ENCODE assay signal across 1 cellular context in the genomic region with DNA sequence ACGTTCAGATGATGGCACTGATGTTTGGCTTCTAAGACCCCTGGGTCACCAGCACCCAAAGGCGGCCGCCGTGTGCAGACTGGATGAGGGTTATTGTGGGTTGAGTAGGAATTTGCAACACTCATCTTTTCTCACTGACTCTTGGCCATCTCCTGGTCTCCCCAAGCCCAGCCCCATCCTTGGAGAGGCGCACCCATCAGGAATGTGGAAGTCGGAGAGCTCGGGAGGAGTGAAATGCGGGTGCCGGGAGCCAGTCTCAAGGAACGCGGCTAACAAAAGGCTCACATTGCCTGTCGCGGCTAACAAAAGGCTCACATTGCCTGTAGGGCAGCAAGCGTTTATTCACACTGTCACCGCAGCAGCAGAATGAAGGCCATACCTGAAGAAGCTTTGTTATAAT.
TF ChIP-seq lines count a peak whose summit lies in the region.

No MANE protein-coding gene starts in this region.

TF ChIP-seq in GM23338, 12 proteins besides CTCF, POLR2A, EP300 and RAD21 (continued from another document):
- TF ChIP-seq, protein P1, sequence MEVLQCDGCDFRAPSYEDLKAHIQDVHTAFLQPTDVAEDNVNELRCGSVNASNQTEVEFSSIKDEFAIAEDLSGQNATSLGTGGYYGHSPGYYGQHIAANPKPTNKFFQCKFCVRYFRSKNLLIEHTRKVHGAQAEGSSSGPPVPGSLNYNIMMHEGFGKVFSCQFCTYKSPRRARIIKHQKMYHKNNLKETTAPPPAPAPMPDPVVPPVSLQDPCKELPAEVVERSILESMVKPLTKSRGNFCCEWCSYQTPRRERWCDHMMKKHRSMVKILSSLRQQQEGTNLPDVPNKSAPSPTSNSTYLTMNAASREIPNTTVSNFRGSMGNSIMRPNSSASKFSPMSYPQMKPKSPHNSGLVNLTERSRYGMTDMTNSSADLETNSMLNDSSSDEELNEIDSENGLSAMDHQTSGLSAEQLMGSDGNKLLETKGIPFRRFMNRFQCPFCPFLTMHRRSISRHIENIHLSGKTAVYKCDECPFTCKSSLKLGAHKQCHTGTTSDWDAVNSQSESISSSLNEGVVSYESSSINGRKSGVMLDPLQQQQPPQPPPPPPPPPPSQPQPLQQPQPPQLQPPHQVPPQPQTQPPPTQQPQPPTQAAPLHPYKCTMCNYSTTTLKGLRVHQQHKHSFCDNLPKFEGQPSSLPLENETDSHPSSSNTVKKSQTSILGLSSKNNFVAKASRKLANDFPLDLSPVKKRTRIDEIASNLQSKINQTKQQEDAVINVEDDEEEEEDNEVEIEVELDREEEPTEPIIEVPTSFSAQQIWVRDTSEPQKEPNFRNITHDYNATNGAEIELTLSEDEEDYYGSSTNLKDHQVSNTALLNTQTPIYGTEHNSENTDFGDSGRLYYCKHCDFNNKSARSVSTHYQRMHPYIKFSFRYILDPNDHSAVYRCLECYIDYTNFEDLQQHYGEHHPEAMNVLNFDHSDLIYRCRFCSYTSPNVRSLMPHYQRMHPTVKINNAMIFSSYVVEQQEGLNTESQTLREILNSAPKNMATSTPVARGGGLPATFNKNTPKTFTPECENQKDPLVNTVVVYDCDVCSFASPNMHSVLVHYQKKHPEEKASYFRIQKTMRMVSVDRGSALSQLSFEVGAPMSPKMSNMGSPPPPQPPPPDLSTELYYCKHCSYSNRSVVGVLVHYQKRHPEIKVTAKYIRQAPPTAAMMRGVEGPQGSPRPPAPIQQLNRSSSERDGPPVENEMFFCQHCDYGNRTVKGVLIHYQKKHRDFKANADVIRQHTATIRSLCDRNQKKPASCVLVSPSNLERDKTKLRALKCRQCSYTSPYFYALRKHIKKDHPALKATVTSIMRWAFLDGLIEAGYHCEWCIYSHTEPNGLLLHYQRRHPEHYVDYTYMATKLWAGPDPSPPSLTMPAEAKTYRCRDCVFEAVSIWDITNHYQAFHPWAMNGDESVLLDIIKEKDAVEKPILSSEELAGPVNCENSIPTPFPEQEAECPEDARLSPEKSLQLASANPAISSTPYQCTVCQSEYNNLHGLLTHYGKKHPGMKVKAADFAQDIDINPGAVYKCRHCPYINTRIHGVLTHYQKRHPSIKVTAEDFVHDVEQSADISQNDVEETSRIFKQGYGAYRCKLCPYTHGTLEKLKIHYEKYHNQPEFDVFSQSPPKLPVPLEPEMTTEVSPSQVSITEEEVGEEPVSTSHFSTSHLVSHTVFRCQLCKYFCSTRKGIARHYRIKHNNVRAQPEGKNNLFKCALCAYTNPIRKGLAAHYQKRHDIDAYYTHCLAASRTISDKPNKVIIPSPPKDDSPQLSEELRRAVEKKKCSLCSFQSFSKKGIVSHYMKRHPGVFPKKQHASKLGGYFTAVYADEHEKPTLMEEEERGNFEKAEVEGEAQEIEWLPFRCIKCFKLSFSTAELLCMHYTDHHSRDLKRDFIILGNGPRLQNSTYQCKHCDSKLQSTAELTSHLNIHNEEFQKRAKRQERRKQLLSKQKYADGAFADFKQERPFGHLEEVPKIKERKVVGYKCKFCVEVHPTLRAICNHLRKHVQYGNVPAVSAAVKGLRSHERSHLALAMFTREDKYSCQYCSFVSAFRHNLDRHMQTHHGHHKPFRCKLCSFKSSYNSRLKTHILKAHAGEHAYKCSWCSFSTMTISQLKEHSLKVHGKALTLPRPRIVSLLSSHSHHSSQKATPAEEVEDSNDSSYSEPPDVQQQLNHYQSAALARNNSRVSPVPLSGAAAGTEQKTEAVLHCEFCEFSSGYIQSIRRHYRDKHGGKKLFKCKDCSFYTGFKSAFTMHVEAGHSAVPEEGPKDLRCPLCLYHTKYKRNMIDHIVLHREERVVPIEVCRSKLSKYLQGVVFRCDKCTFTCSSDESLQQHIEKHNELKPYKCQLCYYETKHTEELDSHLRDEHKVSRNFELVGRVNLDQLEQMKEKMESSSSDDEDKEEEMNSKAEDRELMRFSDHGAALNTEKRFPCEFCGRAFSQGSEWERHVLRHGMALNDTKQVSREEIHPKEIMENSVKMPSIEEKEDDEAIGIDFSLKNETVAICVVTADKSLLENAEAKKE (CRISPR knock-in tag; IDR thresholded peaks at IDR 0.05): 0 out of 2 replicates have a peak, but pooled peaks have one; percentile 39
- TF ChIP-seq POLR2AphosphoS5 (IDR thresholded peaks at IDR 0.05; ENCODE audit: low read depth) (no peak), NANOG (IDR thresholded peaks at IDR 0.05; ENCODE audit: borderline replicate concordance) (no peak)
- TF ChIP-seq, protein P2, sequence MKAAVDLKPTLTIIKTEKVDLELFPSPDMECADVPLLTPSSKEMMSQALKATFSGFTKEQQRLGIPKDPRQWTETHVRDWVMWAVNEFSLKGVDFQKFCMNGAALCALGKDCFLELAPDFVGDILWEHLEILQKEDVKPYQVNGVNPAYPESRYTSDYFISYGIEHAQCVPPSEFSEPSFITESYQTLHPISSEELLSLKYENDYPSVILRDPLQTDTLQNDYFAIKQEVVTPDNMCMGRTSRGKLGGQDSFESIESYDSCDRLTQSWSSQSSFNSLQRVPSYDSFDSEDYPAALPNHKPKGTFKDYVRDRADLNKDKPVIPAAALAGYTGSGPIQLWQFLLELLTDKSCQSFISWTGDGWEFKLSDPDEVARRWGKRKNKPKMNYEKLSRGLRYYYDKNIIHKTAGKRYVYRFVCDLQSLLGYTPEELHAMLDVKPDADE (IDR thresholded peaks at IDR 0.05): no peak
